Comparison of ENCODE assay signal across 2 cellular contexts in the genomic region with DNA sequence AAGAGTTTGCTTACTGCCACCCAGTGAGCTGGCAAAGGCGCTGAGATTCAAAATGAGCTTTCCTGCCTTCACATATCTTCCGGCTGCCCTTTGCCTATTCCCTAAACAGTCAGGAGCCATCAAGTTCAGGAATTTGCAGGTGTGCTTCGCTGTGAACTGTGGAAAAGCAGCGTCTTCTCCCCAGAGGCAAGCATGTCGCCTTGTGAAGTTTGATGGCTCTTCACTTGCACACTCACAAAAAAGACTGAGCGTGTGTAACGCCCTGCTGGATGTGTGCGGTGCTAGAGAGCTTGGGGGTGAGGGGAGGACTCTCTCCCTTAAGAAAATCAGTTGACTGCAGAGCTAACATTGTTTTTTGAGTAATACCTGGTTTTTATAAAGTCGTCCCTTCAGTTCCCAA.
TF ChIP-seq lines count a peak whose summit lies in the region.

No MANE protein-coding gene starts in this region.

TF ChIP-seq in GM23338, 12 proteins besides CTCF, POLR2A, EP300 and RAD21:
- TF ChIP-seq JUNB (IDR thresholded peaks at IDR 0.05; ENCODE audit: unreplicated experiment) (no peak), CREB1 (CRISPR knock-in tag; IDR thresholded peaks at IDR 0.05; ENCODE audit: low read depth) (no peak), EZH2phosphoT487 (IDR thresholded peaks at IDR 0.05; ENCODE audit: unreplicated experiment) (no peak), POLR2AphosphoS5 (IDR thresholded peaks at IDR 0.05; ENCODE audit: low read depth) (no peak), EZH2 (IDR thresholded peaks at IDR 0.05; ENCODE audit: low read depth, unreplicated experiment) (no peak), ZNF114 (CRISPR knock-in tag; IDR thresholded peaks at IDR 0.05) (no peak), NANOG (IDR thresholded peaks at IDR 0.05; ENCODE audit: borderline replicate concordance) (no peak), STAT1 (IDR thresholded peaks at IDR 0.05; ENCODE audit: unreplicated experiment) (no peak)
- TF ChIP-seq, protein P1, sequence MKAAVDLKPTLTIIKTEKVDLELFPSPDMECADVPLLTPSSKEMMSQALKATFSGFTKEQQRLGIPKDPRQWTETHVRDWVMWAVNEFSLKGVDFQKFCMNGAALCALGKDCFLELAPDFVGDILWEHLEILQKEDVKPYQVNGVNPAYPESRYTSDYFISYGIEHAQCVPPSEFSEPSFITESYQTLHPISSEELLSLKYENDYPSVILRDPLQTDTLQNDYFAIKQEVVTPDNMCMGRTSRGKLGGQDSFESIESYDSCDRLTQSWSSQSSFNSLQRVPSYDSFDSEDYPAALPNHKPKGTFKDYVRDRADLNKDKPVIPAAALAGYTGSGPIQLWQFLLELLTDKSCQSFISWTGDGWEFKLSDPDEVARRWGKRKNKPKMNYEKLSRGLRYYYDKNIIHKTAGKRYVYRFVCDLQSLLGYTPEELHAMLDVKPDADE (IDR thresholded peaks at IDR 0.05) = no peak
- TF ChIP-seq, protein P2, sequence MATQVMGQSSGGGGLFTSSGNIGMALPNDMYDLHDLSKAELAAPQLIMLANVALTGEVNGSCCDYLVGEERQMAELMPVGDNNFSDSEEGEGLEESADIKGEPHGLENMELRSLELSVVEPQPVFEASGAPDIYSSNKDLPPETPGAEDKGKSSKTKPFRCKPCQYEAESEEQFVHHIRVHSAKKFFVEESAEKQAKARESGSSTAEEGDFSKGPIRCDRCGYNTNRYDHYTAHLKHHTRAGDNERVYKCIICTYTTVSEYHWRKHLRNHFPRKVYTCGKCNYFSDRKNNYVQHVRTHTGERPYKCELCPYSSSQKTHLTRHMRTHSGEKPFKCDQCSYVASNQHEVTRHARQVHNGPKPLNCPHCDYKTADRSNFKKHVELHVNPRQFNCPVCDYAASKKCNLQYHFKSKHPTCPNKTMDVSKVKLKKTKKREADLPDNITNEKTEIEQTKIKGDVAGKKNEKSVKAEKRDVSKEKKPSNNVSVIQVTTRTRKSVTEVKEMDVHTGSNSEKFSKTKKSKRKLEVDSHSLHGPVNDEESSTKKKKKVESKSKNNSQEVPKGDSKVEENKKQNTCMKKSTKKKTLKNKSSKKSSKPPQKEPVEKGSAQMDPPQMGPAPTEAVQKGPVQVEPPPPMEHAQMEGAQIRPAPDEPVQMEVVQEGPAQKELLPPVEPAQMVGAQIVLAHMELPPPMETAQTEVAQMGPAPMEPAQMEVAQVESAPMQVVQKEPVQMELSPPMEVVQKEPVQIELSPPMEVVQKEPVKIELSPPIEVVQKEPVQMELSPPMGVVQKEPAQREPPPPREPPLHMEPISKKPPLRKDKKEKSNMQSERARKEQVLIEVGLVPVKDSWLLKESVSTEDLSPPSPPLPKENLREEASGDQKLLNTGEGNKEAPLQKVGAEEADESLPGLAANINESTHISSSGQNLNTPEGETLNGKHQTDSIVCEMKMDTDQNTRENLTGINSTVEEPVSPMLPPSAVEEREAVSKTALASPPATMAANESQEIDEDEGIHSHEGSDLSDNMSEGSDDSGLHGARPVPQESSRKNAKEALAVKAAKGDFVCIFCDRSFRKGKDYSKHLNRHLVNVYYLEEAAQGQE (IDR thresholded peaks at IDR 0.05; ENCODE audit: unreplicated experiment) = no peak

TF ChIP-seq in H1, 55 proteins besides CTCF, POLR2A, EP300 and RAD21:
- no peak for TF ChIP-seq CHD1 (IDR thresholded peaks at IDR 0.05; ENCODE audit: low read depth, low read length)
- TF ChIP-seq ZNF274 (IDR thresholded peaks at IDR 0.05; ENCODE audit: borderline replicate concordance, extremely low read depth, low read length) = no peak
- TF ChIP-seq KDM1A (IDR thresholded peaks at IDR 0.05; ENCODE audit: borderline replicate concordance, low read length) = no peak
- no peak for TF ChIP-seq CBX5 (IDR thresholded peaks at IDR 0.05; ENCODE audit: low read depth, low read length)
- TF ChIP-seq CREB1 (IDR thresholded peaks at IDR 0.05) = no peak
- no peak for TF ChIP-seq TBP (IDR thresholded peaks at IDR 0.05; ENCODE audit: low read depth, low read length)
- no peak for TF ChIP-seq HDAC6 (IDR thresholded peaks at IDR 0.05; ENCODE audit: low read depth, low read length)
- no peak for TF ChIP-seq SIN3A (conservative IDR thresholded peaks at IDR 0.05 in 1 of 2, IDR thresholded peaks at IDR 0.05 in 1 of 2; ENCODE audit: low read depth in 1 of 2, low read length in 2 of 2)
- TF ChIP-seq, protein P3, sequence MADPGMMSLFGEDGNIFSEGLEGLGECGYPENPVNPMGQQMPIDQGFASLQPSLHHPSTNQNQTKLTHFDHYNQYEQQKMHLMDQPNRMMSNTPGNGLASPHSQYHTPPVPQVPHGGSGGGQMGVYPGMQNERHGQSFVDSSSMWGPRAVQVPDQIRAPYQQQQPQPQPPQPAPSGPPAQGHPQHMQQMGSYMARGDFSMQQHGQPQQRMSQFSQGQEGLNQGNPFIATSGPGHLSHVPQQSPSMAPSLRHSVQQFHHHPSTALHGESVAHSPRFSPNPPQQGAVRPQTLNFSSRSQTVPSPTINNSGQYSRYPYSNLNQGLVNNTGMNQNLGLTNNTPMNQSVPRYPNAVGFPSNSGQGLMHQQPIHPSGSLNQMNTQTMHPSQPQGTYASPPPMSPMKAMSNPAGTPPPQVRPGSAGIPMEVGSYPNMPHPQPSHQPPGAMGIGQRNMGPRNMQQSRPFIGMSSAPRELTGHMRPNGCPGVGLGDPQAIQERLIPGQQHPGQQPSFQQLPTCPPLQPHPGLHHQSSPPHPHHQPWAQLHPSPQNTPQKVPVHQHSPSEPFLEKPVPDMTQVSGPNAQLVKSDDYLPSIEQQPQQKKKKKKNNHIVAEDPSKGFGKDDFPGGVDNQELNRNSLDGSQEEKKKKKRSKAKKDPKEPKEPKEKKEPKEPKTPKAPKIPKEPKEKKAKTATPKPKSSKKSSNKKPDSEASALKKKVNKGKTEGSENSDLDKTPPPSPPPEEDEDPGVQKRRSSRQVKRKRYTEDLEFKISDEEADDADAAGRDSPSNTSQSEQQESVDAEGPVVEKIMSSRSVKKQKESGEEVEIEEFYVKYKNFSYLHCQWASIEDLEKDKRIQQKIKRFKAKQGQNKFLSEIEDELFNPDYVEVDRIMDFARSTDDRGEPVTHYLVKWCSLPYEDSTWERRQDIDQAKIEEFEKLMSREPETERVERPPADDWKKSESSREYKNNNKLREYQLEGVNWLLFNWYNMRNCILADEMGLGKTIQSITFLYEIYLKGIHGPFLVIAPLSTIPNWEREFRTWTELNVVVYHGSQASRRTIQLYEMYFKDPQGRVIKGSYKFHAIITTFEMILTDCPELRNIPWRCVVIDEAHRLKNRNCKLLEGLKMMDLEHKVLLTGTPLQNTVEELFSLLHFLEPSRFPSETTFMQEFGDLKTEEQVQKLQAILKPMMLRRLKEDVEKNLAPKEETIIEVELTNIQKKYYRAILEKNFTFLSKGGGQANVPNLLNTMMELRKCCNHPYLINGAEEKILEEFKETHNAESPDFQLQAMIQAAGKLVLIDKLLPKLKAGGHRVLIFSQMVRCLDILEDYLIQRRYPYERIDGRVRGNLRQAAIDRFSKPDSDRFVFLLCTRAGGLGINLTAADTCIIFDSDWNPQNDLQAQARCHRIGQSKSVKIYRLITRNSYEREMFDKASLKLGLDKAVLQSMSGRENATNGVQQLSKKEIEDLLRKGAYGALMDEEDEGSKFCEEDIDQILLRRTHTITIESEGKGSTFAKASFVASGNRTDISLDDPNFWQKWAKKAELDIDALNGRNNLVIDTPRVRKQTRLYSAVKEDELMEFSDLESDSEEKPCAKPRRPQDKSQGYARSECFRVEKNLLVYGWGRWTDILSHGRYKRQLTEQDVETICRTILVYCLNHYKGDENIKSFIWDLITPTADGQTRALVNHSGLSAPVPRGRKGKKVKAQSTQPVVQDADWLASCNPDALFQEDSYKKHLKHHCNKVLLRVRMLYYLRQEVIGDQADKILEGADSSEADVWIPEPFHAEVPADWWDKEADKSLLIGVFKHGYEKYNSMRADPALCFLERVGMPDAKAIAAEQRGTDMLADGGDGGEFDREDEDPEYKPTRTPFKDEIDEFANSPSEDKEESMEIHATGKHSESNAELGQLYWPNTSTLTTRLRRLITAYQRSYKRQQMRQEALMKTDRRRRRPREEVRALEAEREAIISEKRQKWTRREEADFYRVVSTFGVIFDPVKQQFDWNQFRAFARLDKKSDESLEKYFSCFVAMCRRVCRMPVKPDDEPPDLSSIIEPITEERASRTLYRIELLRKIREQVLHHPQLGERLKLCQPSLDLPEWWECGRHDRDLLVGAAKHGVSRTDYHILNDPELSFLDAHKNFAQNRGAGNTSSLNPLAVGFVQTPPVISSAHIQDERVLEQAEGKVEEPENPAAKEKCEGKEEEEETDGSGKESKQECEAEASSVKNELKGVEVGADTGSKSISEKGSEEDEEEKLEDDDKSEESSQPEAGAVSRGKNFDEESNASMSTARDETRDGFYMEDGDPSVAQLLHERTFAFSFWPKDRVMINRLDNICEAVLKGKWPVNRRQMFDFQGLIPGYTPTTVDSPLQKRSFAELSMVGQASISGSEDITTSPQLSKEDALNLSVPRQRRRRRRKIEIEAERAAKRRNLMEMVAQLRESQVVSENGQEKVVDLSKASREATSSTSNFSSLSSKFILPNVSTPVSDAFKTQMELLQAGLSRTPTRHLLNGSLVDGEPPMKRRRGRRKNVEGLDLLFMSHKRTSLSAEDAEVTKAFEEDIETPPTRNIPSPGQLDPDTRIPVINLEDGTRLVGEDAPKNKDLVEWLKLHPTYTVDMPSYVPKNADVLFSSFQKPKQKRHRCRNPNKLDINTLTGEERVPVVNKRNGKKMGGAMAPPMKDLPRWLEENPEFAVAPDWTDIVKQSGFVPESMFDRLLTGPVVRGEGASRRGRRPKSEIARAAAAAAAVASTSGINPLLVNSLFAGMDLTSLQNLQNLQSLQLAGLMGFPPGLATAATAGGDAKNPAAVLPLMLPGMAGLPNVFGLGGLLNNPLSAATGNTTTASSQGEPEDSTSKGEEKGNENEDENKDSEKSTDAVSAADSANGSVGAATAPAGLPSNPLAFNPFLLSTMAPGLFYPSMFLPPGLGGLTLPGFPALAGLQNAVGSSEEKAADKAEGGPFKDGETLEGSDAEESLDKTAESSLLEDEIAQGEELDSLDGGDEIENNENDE (IDR thresholded peaks at IDR 0.05; ENCODE audit: insufficient replicate concordance, low read length) = no peak
- TF ChIP-seq TCF12 (IDR thresholded peaks at IDR 0.05; ENCODE audit: low read depth, low read length) = no peak
- TF ChIP-seq BACH1 (IDR thresholded peaks at IDR 0.05; ENCODE audit: low read length) = no peak
- TF ChIP-seq GTF2F1 (IDR thresholded peaks at IDR 0.05; ENCODE audit: borderline replicate concordance, low read depth, low read length) = no peak
- TF ChIP-seq SRF (IDR thresholded peaks at IDR 0.05; ENCODE audit: low read depth, low read length) = no peak
- no peak for TF ChIP-seq SUZ12 (IDR thresholded peaks at IDR 0.05; ENCODE audit: low read length)
